Comparison of ENCODE assay signal across 11 cellular contexts in the genomic region with DNA sequence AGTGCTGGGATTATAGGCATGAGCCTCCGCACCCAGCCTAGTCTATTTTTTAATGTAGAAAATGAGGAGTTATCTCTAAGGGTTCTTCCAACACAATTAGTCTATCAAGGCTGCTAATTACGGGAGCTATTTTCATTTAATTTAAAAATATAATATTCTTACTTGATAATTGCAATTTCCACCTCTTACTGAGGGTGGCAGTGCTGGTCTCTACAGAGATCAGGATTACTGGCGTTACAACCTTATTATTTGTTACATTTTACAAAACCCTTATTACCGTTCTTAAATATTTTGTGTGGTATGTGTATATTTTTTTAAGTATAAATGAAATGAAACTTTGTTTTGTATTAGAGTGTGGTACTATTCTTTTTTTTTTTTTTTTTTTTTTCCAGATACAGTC. TPM values are rescaled to one million over a fixed set of nuclear protein-coding genes. Genes with fewer than 3 reads are reported as not detected.
DNase-seq lines count a peak whose midpoint lies in the region; ATAC-seq and TF ChIP-seq lines count a peak whose summit lies in the region.
"Had no signal": no experiment of that assay in that cellular context is flagged by ENCODE, and none has a peak within 500 bp of the region (broad histone marks: within the 10 kb centered on the region; RNA-seq: fewer than 3 reads in every experiment).

No MANE protein-coding gene starts in this region.

- no peak overlapping the region for H3K4me3 ChIP-seq in Peyer's patch
- H3K4me3 ChIP-seq: thoracic aorta had no signal

- peak; percentile 19 for DNase-seq in stimulated activated CD4-positive, alpha-beta T cell treated with anti-CD3 and anti-CD28 coated beads, Interleukin-4, amount 100 ng/mL, for 24 hours
- DNase-seq in stimulated activated CD4-positive, alpha-beta T cell treated with anti-CD3 and anti-CD28 coated beads, Interleukin-15, amount 100 ng/mL, for 24 hours: no peak
- no peak for DNase-seq in Peyer's patch
- DNase-seq in fibroblast of peridontal ligament (ENCODE audit: extremely low read depth): peak; percentile 31
- DNase-seq in NCI-H69 (lab: John Stamatoyannopoulos, UW): no peak
- DNase-seq in G401 (ENCODE audit: low spot score): no peak
- DNase-seq in NCI-H526 treated with DMSO at 0.1 percent for 48 hours (lab: John Stamatoyannopoulos, UW): no peak
- DNase-seq: mesendoderm, NCI-H748 treated with DMSO at 0.1 percent for 48 hours had no signal

- H3K9me3 ChIP-seq in Peyer's patch: no peaks in the 10 kb centered on the region
- H3K9me3 ChIP-seq: thoracic aorta had no signal

- no peaks in the 10 kb centered on the region for H3K27me3 ChIP-seq in Peyer's patch

- no peak for TF ChIP-seq POLR2A in Peyer's patch (IDR thresholded peaks at IDR 0.05)

- peak in 4 of 6 experiments; percentile 34 to 57 (median 53) for TF ChIP-seq CTCF in Peyer's patch (IDR thresholded peaks at IDR 0.05)

- H3K4me1 ChIP-seq in Peyer's patch: no peaks in the 10 kb centered on the region

- in situ Hi-C loops in G401 (cut with HindIII; ENCODE audit: low sequenced_read_pairs): no loop called here

- ATAC-seq in esophagus mucosa: no peak

- H3K36me3 ChIP-seq in Peyer's patch: no peaks in the 10 kb centered on the region
- H3K36me3 ChIP-seq: thoracic aorta had no signal

- no peak overlapping the region for H3K27ac ChIP-seq in Peyer's patch
- H3K27ac ChIP-seq: thoracic aorta had no signal

RNA-seq across cellular contexts. Expression of gene GK, which starts 17.6 kb away (rescaled TPM):
- 10 to 100 TPM; 12.4 to 74.1 (median 56.9) TPM for total RNA-seq in Peyer's patch
- 3.9 and 4.3 TPM in 2 replicates for total RNA-seq in G401 (2014; rRNA removed; shearing (Covaris generic))
- 17.8 TPM for total RNA-seq in esophagus mucosa

RNA-seq across cellular contexts. Expression of gene TASL, which starts 58.1 kb away (rescaled TPM):
- 1 to 10 TPM in 2 of 4 donors, not detected in 2; 1.9 to 6.6 TPM for total RNA-seq in Peyer's patch
- total RNA-seq in G401 (2014; rRNA removed; shearing (Covaris generic)): not detected in 2 replicates
- total RNA-seq in esophagus mucosa: 0.16 TPM

Comparison
In these comparisons a context has a peak if more than half of its experiments do, and no peak if none do; other contexts are left out.
1. DNase-seq: peak in stimulated activated CD4-positive, alpha-beta T cell treated with anti-CD3 and anti-CD28 coated beads, Interleukin-4, amount 100 ng/mL, for 24 hours (single experiment) and fibroblast of peridontal ligament (single experiment); none in stimulated activated CD4-positive, alpha-beta T cell treated with anti-CD3 and anti-CD28 coated beads, Interleukin-15, amount 100 ng/mL, for 24 hours (single experiment), Peyer's patch (0 of 3), NCI-H69 (single experiment), G401 (single experiment) and NCI-H526 treated with DMSO at 0.1 percent for 48 hours (single experiment).